In the genomic region with DNA sequence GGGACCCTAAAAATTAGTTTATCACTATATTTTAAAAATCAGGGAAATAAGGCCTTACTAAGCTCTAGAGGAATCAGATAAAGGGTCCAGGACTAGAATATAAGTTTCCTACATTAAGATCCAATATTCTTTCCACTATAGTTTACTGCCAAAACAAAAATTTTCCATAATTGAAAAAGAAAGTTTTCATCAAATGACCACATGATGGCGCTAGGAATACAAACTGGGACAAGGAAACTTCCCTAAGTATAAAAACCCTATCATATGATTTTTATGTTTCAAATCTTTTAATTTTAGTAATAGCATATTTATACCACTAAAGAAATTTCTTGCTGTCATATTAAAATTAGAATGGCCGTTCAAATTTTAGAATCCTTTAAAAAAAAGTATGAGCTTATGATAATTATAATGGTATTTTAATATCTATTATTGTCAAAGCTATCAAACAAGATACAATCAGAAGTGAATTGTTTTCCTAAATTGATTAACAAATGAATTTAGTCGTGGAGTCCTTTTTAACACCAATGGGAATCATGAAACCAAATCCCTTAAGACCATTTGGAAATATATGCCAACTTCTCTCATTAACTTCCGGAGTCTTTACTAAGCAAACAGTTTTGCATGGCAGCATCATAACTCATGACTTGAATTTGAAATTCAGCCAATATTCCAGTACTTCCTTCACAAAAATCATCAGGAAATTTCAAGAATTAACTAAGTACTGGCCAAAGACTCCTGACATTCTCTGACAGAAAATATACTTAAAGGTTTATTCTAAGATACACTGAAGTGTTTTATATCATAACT, we compare ENCODE assay signal across 8 cellular contexts.
DNase-seq lines count a peak whose midpoint lies in the region; ATAC-seq, FAIRE-seq and TF ChIP-seq lines count a peak whose summit lies in the region.

No MANE protein-coding gene starts in this region.

- POLR2A ChIA-PET in PC-3 (lab: Charles Lee; ENCODE audit: unreplicated experiment): interaction anchor here (0.6 kb wide), 1 partner anchor 853 kb away, joined by 4 read pairs; no protein-coding TSS in a partner anchor

- no peaks in the 10 kb centered on the region for H3K4me1 Mint-ChIP-seq in GM23338

- no peaks in the 10 kb centered on the region for H3K27me3 Mint-ChIP-seq in GM23338 (ENCODE audit: insufficient read depth, low read depth, poor library complexity)

- H3K27ac ChIP-seq in GM23338 (ENCODE audit: low read depth) (no peak overlapping the region), PC-3 (ENCODE audit: low read length) (no peak overlapping the region), foreskin keratinocyte (no peak overlapping the region)

- no peak overlapping the region for H3K27ac Mint-ChIP-seq in GM23338

- H3K9me3 ChIP-seq in PC-3 (ENCODE audit: low read length): no peaks in the 10 kb centered on the region

- BruUV-seq in PC-3 (replicated peaks; lab: Mats Ljungman, UMichigan): no TSS peak

- no peak overlapping the region for H3K4me3 ChIP-seq in GM23338
- H3K4me3 ChIP-seq in PC-3 (ENCODE audit: low read length): no peak overlapping the region

- H3K36me3 ChIP-seq in GM23338 (ENCODE audit: insufficient read depth): no peaks in the 10 kb centered on the region
- H3K36me3 ChIP-seq in PC-3 (ENCODE audit: low read depth, low read length): no peaks in the 10 kb centered on the region

- H3K79me2 ChIP-seq in GM23338 (replicated peaks; ENCODE audit: insufficient read depth) (no peaks in the 10 kb centered on the region), PC-3 (ENCODE audit: low read length) (no peaks in the 10 kb centered on the region)

- no peaks in the 10 kb centered on the region for H3K9me3 Mint-ChIP-seq in GM23338

- H2AFZ ChIP-seq in GM23338 (no peak overlapping the region), PC-3 (ENCODE audit: low read length) (no peak overlapping the region)

- H3F3A ChIP-seq in GM23338 (replicated peaks; ENCODE audit: low read depth) (no peaks in the 10 kb centered on the region), PC-3 (ENCODE audit: low read length, unreplicated experiment) (no peaks in the 10 kb centered on the region)

- no peaks in the 10 kb centered on the region for H3K27me3 ChIP-seq in GM23338 (ENCODE audit: insufficient read depth)
- H3K27me3 ChIP-seq in PC-3 (ENCODE audit: low read length): peaks cover 39% of the 10 kb centered on the region
- no peaks in the 10 kb centered on the region for H3K27me3 ChIP-seq in foreskin keratinocyte

- H4K20me1 ChIP-seq in GM23338 (replicated peaks; ENCODE audit: insufficient read depth): no peaks in the 10 kb centered on the region
- H4K20me1 ChIP-seq in PC-3 (ENCODE audit: low read length): no peaks in the 10 kb centered on the region

- H3K4me2 ChIP-seq in GM23338 (no peak overlapping the region), PC-3 (ENCODE audit: low read length) (no peak overlapping the region)

- H3K4me1 ChIP-seq in GM23338 (ENCODE audit: insufficient read depth) (no peaks in the 10 kb centered on the region), PC-3 (ENCODE audit: insufficient read depth, low read length) (peaks cover 5% of the 10 kb centered on the region), foreskin keratinocyte (no peaks in the 10 kb centered on the region)

- intact Hi-C loops in PC-3 (cut with micrococcal nuclease): loop anchor here (1.0 to 10.0 kb wide), 4 partner anchors 71 to 457 kb away; a partner anchor contains a TSS

- peak; percentile 98 for FAIRE-seq in A204.1 (lab: Jason Lieb, UNC)

- no peaks in the 10 kb centered on the region for H3K36me3 Mint-ChIP-seq in GM23338 (ENCODE audit: low read depth)

- ATAC-seq in GM23338 (no peak), PC-3 (no peak), foreskin keratinocyte (no peak), GM21528 (IDR thresholded peaks at IDR 0.05; ENCODE audit: low FRiP score, unreplicated experiment) (no peak), GM21360 (IDR thresholded peaks at IDR 0.05; ENCODE audit: unreplicated experiment) (no peak)

- DNase-seq in GM23338 (ENCODE audit: low spot score) (peak; percentile 42), PC-3 (peak; percentile 68), foreskin keratinocyte (peak in 1 of 2 donors; percentile 9), T-helper 2 cell (no peak), hypothalamus (lab: John Stamatoyannopoulos, UW) (no peak)

- H3K9me2 ChIP-seq in GM23338 (ENCODE audit: insufficient read depth) (no peaks in the 10 kb centered on the region), PC-3 (replicated peaks; ENCODE audit: low read length) (no peaks in the 10 kb centered on the region)

- H3K9ac ChIP-seq in PC-3 (ENCODE audit: low read length): no peak overlapping the region

- CTCF ChIA-PET in PC-3 (lab: Charles Lee): interaction anchor here (0.6 to 1.1 kb wide), 2 partner anchors 17 to 70 kb away, joined by 4 to 8 read pairs; a partner anchor contains a TSS

- TF ChIP-seq CTCF in GM23338 (conservative IDR thresholded peaks at IDR 0.05; ENCODE audit: low read depth in 2 of 2) (peak in 1 of 2 experiments; percentile 79; a peak in 3 of 4 replicates), PC-3 (conservative IDR thresholded peaks at IDR 0.05; ENCODE audit: low read depth, low read length) (peak; percentile 94), foreskin keratinocyte (conservative IDR thresholded peaks at IDR 0.05) (peak; percentile 65)

- no peak overlapping the region for H3K4me3 Mint-ChIP-seq in GM23338

TF ChIP-seq in GM23338, 12 proteins besides CTCF, POLR2A, EP300 and RAD21 (continues in another document):
- TF ChIP-seq JUNB (IDR thresholded peaks at IDR 0.05; ENCODE audit: unreplicated experiment): no peak
- no peak for TF ChIP-seq ZNF331 (CRISPR knock-in tag; IDR thresholded peaks at IDR 0.05; ENCODE audit: low read depth)
- TF ChIP-seq EZH2phosphoT487 (IDR thresholded peaks at IDR 0.05; ENCODE audit: unreplicated experiment): no peak
- TF ChIP-seq ZNF114 (CRISPR knock-in tag; IDR thresholded peaks at IDR 0.05): no peak
- TF ChIP-seq, protein P1, sequence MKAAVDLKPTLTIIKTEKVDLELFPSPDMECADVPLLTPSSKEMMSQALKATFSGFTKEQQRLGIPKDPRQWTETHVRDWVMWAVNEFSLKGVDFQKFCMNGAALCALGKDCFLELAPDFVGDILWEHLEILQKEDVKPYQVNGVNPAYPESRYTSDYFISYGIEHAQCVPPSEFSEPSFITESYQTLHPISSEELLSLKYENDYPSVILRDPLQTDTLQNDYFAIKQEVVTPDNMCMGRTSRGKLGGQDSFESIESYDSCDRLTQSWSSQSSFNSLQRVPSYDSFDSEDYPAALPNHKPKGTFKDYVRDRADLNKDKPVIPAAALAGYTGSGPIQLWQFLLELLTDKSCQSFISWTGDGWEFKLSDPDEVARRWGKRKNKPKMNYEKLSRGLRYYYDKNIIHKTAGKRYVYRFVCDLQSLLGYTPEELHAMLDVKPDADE (IDR thresholded peaks at IDR 0.05): no peak
- no peak for TF ChIP-seq EZH2 (IDR thresholded peaks at IDR 0.05; ENCODE audit: low read depth, unreplicated experiment)

Comparison
In these comparisons a context has a peak if more than half of its experiments do, and no peak if none do; other contexts are left out.
1. DNase-seq: peak in GM23338 (single experiment) and PC-3 (single experiment); none in T-helper 2 cell (0 of 5) and hypothalamus (0 of 51).